In the genomic region with DNA sequence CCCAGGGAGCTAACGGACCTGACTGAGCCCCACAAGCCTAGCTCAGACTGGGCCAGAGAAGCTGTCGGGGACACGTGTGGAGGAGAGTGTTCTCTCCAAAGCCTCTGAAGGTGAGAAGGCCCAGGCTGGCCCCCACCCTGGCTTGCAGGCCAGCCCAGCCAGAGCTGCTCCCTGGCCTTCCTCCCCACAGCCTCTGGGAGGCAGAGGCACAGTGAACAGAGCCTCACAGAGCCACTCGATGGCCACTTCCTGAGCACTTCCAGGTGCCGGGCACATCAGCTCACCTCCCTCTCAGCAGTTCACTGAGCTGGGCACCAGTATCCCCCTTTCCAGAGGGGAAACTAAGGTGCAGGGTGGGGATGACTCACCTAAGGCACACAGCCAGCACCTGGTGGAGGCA, we compare ENCODE assay signal across 31 cellular contexts.
"Had no signal": no experiment of that assay in that cellular context is flagged by ENCODE, and none has a peak within 500 bp of the region (broad histone marks: within the 10 kb centered on the region; RNA-seq: fewer than 3 reads in every experiment).

No MANE protein-coding gene starts in this region.

- H3K36me3 ChIP-seq: adrenal gland, ascending aorta, breast epithelium, cardiac muscle cell, colonic mucosa, WERI-Rb-1 had no signal

- H3K4me3 ChIP-seq: adrenal gland, ascending aorta, breast epithelium, cardiac muscle cell, colonic mucosa, dorsolateral prefrontal cortex had no signal

- H3K27ac ChIP-seq: adrenal gland, ascending aorta, breast epithelium, cardiac muscle cell, colonic mucosa, WERI-Rb-1 had no signal

- H3K27me3 ChIP-seq: adrenal gland, ascending aorta, colonic mucosa, dorsolateral prefrontal cortex had no signal

- DNase-seq: activated B cell treated with CpG ODN at 0.5 μM for 24 hours; activated CD4-positive, alpha-beta T cell treated with anti-CD3 and anti-CD28 coated beads for 48 hours; activated CD4-positive, alpha-beta T cell treated with anti-CD3 and anti-CD28 coated beads, Interleukin-2, amount 50 U/mL, for 1 hour; activated CD4-positive, alpha-beta T cell treated with anti-CD3 and anti-CD28 coated beads, Interleukin-2, amount 50 U/mL, for 48 hours; activated CD8-positive, alpha-beta memory T cell treated with anti-CD3 and anti-CD28 coated beads for 24 hours; activated CD8-positive, alpha-beta T cell treated with anti-CD3 and anti-CD28 coated beads for 36 hours; activated effector memory CD4-positive, alpha-beta T cell treated with Interleukin-2 at 50 U/mL for 16 hours; activated gamma-delta T cell treated with Interleukin-2 at 50 U/mL for 16 hours; activated naive CD4-positive, alpha-beta T cell treated with anti-CD3 and anti-CD28 coated beads, Interleukin-2, amount 50 U/mL, for 16 hours; activated naive CD4-positive, alpha-beta T cell treated with Interleukin-2 at 50 U/mL for 16 hours; activated naive CD8-positive, alpha-beta T cell treated with anti-CD3 and anti-CD28 coated beads, Interleukin-2, amount 50 U/mL, for 24 hours; activated T-cell treated with anti-CD3 and anti-CD28 coated beads, Interleukin-2, amount 50 U/mL, for 4 hours; adrenal gland; amygdala; central memory CD4-positive, alpha-beta T cell; cerebellar nuclear complex; colonic mucosa; dorsolateral prefrontal cortex; effector memory CD4-positive, alpha-beta T cell; endodermal cell; foreskin fibroblast; head of caudate nucleus; T-helper 17 cell; T1000; WERI-Rb-1 had no signal

- H3K4me1 ChIP-seq: adrenal gland, ascending aorta, breast epithelium, colonic mucosa had no signal

- H3K9me3 ChIP-seq: adrenal gland, ascending aorta, breast epithelium, colonic mucosa had no signal

- ATAC-seq: activated CD4-positive, CD25-positive, alpha-beta regulatory T cell treated with anti-CD3 and anti-CD28 coated beads, Interleukin-2, amount 50 U/mL, for 24 hours; activated CD8-positive, alpha-beta T cell treated with anti-CD3 and anti-CD28 coated beads for 36 hours; activated naive CD8-positive, alpha-beta T cell treated with anti-CD3 and anti-CD28 coated beads, Interleukin-2, amount 50 U/mL, for 24 hours; activated T-cell treated with anti-CD3 and anti-CD28 coated beads, Interleukin-2, amount 50 U/mL, for 4 hours; activated T-helper 17 cell treated with anti-CD3 and anti-CD28 coated beads, Interleukin-2, amount 50 U/mL, for 72 hours; esophagus mucosa; T-helper 17 cell had no signal
